Comparison of ENCODE assay signal across 8 cellular contexts in genomic region chr17:82036634-82037112, GRCh38. TPM values are rescaled to one million over a fixed set of nuclear protein-coding genes. Genes with fewer than 3 reads are reported as not detected.
DNase-seq lines count a peak whose midpoint lies in the region; ATAC-seq, FAIRE-seq and TF ChIP-seq lines count a peak whose summit lies in the region.

No MANE protein-coding gene starts in this region.

- TF ChIP-seq POLR2A in A549 (IDR thresholded peaks at IDR 0.05; ENCODE audit: low read length): no peak

- H3K36me3 ChIP-seq in HEK293 (ENCODE audit: control insufficient read depth in 2 of 2, insufficient read depth in 1 of 2, low read length in 2 of 2): peaks cover 0 to 35% of the 10 kb centered on the region in 2 experiments; a peak in 1 of 3 replicates

- WGBS in A549 (ENCODE audit: missing lambda C conversion rate): 69% methylated on average over 14 of the region's 24 CpGs

- H3K4me1 ChIP-seq in A549 (peaks cover 13% of the 10 kb centered on the region; the same call in 2 of the 3 replicates), HEK293 (ENCODE audit: control insufficient read depth, insufficient read depth, low read length) (peaks cover 10% of the 10 kb centered on the region)

- H3K4me2 ChIP-seq in A549: peak overlapping the region; percentile 83

- BruUV-seq in MCF 10A (replicated peaks; lab: Mats Ljungman, UMichigan): no TSS peak

- H3K4me3 ChIP-seq in A549: peak overlapping the region; percentile 52
- H3K4me3 ChIP-seq in HEK293 (ENCODE audit: low read depth, low read length): peak overlapping the region; percentile 64

- TF ChIP-seq CTCF in A549 (IDR thresholded peaks at IDR 0.05): no peak
- no peak for TF ChIP-seq CTCF in HEK293 (tag by site-specific recombination; IDR thresholded peaks at IDR 0.05)
- no peak for TF ChIP-seq CTCF in MCF 10A (IDR thresholded peaks at IDR 0.05; ENCODE audit: unreplicated experiment)
- TF ChIP-seq CTCF in mesothelial cell of epicardium (IDR thresholded peaks at IDR 0.05; ENCODE audit: unreplicated experiment): no peak
- TF ChIP-seq CTCF in GM13977 (IDR thresholded peaks at IDR 0.05; ENCODE audit: extremely low read depth, insufficient read depth, missing control alignments): no peak
- no peak for TF ChIP-seq CTCF in endothelial cell (IDR thresholded peaks at IDR 0.05; ENCODE audit: unreplicated experiment)

- H3K9me3 ChIP-seq in A549 (no peaks in the 10 kb centered on the region), HEK293 (ENCODE audit: control insufficient read depth, insufficient read depth, low read depth, low read length) (no peaks in the 10 kb centered on the region)

- FAIRE-seq in A549 (lab: Jason Lieb, UNC): no peak

- no peaks in the 10 kb centered on the region for H3K27me3 Mint-ChIP-seq in MCF 10A (ENCODE audit: insufficient read depth, unreplicated experiment)
- H3K27me3 Mint-ChIP-seq in mesothelial cell of epicardium (ENCODE audit: low read depth): no peaks in the 10 kb centered on the region
- H3K27me3 Mint-ChIP-seq in endothelial cell (ENCODE audit: unreplicated experiment): peaks cover 18% of the 10 kb centered on the region

- no peak for TF ChIP-seq RAD21 in A549 (conservative IDR thresholded peaks at IDR 0.05 in 1 of 2, IDR thresholded peaks at IDR 0.05 in 1 of 2)

- H3K4me3 Mint-ChIP-seq in MCF 10A (ENCODE audit: unreplicated experiment) (peak overlapping the region; percentile 82), mesothelial cell of epicardium (peak overlapping the region; percentile 70), endothelial cell (ENCODE audit: unreplicated experiment) (no peak overlapping the region)

- H3K4me1 Mint-ChIP-seq in MCF 10A (ENCODE audit: insufficient read depth, unreplicated experiment) (peaks cover 8% of the 10 kb centered on the region), mesothelial cell of epicardium (peaks cover 22% of the 10 kb centered on the region), endothelial cell (ENCODE audit: unreplicated experiment) (peaks cover 11% of the 10 kb centered on the region)

- ATAC-seq in A549: peak; percentile 0 to 14; a peak in 3 of 6 replicates

- CTCF ChIA-PET in A549 (lab: Yijun Ruan, JAX) (interaction anchor here (1.0 to 4.2 kb wide), 8 partner anchors 9 to 118 kb away, joined by 5 to 28 read pairs (median 10); partner anchors contain the start of genes DUS1L, FASN and NOTUM), HEK293 (lab: Yijun Ruan, JAX) (interaction anchor here (0.6 to 7.2 kb wide), 4 partner anchors 8 to 120 kb away, joined by 3 to 42 read pairs (median 3); partner anchors contain the start of genes CENPX and LRRC45), MCF 10A (lab: Yijun Ruan, JAX) (interaction anchor here (0.6 to 1.2 kb wide), 7 partner anchors 10 to 179 kb away, joined by 3 to 7 read pairs (median 3); no protein-coding TSS in a partner anchor)

- H3K27ac ChIP-seq in A549 (peak overlapping the region; percentile 72 to 89), HEK293 (ENCODE audit: extremely low read depth, low read depth, low read length) (peak overlapping the region; percentile 83)

- H3K36me3 Mint-ChIP-seq in MCF 10A (ENCODE audit: insufficient read depth, unreplicated experiment): no peaks in the 10 kb centered on the region
- peaks cover 5% of the 10 kb centered on the region for H3K36me3 Mint-ChIP-seq in mesothelial cell of epicardium
- peaks cover 6% of the 10 kb centered on the region for H3K36me3 Mint-ChIP-seq in endothelial cell (ENCODE audit: low read depth, unreplicated experiment)

- POLR2A ChIA-PET in A549 (lab: Yijun Ruan, JAX) (interaction anchor here (1.4 kb wide), 1 partner anchor 8 kb away, joined by 12 read pairs; no protein-coding TSS in a partner anchor), HEK293 (lab: Yijun Ruan, JAX) (interaction anchor here (1.2 to 2.7 kb wide), 3 partner anchors 19 to 333 kb away, joined by 5 to 96 read pairs (median 5); partner anchors contain the start of genes GPS1, MRPL12 and RFNG), MCF 10A (lab: Yijun Ruan, JAX) (interaction anchor here (0.6 to 1.8 kb wide), 2 partner anchors 59 to 333 kb away, joined by 4 to 7 read pairs; partner anchors contain the start of gene MRPL12)

- no peak overlapping the region for H3K27ac Mint-ChIP-seq in MCF 10A (ENCODE audit: low read depth, unreplicated experiment)
- H3K27ac Mint-ChIP-seq in mesothelial cell of epicardium: no peak overlapping the region
- no peak overlapping the region for H3K27ac Mint-ChIP-seq in endothelial cell (ENCODE audit: unreplicated experiment)

- no peak for TF ChIP-seq EP300 in A549 (IDR thresholded peaks at IDR 0.05)

- intact Hi-C loops in MCF 10A (cut with micrococcal nuclease): loop anchor here (10.0 kb wide), 2 partner anchors 58 to 208 kb away; partner anchors contain the start of gene FASN

- H3K9me3 Mint-ChIP-seq in MCF 10A (ENCODE audit: unreplicated experiment) (no peaks in the 10 kb centered on the region), mesothelial cell of epicardium (no peaks in the 10 kb centered on the region), endothelial cell (ENCODE audit: unreplicated experiment) (no peaks in the 10 kb centered on the region)

- no peak for DNase-seq in A549 (ENCODE audit: low read depth in 1 of 2, low spot score in 1 of 2)
- DNase-seq in MCF 10A (ENCODE audit: unreplicated experiment): no peak
- DNase-seq in mesothelial cell of epicardium (ENCODE audit: low spot score in 2 of 2, unreplicated experiment in 2 of 2): no peak
- DNase-seq in GM13977 (ENCODE audit: low spot score): no peak
- no peak for DNase-seq in endothelial cell (ENCODE audit: low spot score)
- no peak for DNase-seq in NCI-H526 (lab: John Stamatoyannopoulos, UW)
- no peak for DNase-seq in A172 (ENCODE audit: low spot score)

- in situ Hi-C loops in GM13977 (cut with MboI; ENCODE audit: low pct_unique_long_range_greater_than_20kb, low sequenced_read_pairs, unreplicated experiment): loop anchor here (10.0 kb wide), 1 partner anchor 128 kb away; no protein-coding TSS in a partner anchor

TF ChIP-seq in A549, 52 proteins besides CTCF, POLR2A, EP300 and RAD21:
- TF ChIP-seq HDAC2 (IDR thresholded peaks at IDR 0.05) (no peak), RNF2 (IDR thresholded peaks at IDR 0.05; ENCODE audit: borderline replicate concordance, low read depth) (peak; percentile 55; the same call in 1 of the 2 replicates)
TF ChIP-seq in A549: peak in this region for 1.

TF ChIP-seq in HEK293, 187 proteins besides CTCF, POLR2A, EP300 and RAD21 (continues in another document):
- TF ChIP-seq ZFP69B (tag by site-specific recombination; IDR thresholded peaks at IDR 0.05): peak; percentile 10; the same call in 1 of the 2 replicates
- TF ChIP-seq ZNF174 (tag by site-specific recombination; IDR thresholded peaks at IDR 0.05): no peak
- peak; percentile 34; the same call in 1 of the 2 replicates for TF ChIP-seq BCL11B (tag by site-specific recombination; IDR thresholded peaks at IDR 0.05; ENCODE audit: low read depth)

RNA-seq across cellular contexts. Expression of gene DCXR, which starts 0.8 kb away (rescaled TPM):
- polyA plus RNA-seq in A549 (2011; rRNA removed) (39.3 and 48.3 TPM in 2 replicates), A549 (2017; fragmentation: RNase III; extraction: RNeasy Plus Mini Kit Qiagen cat#74134 plus additional on column Dnase treatment) (62.0 to 70.7 TPM (median 69.6 TPM) in 3 replicates)
- polyA plus RNA-seq in A549 (2012; cell fraction: cytosol; rRNA removed): 188 and 204 TPM in 2 replicates
- 208 and 243 TPM in 2 replicates for polyA plus RNA-seq in A549 (2012; cell fraction: nucleus; rRNA removed)
- polyA minus RNA-seq in A549 (2011; rRNA and poly(A)+ RNA removed): 46.9 and 54.2 TPM in 2 replicates
- total RNA-seq in MCF 10A (2022) (77.9 and 111 TPM in 2 replicates), mesothelial cell of epicardium (73.5 to 80.2 TPM (median 77.6 TPM) in 3 replicates), endothelial cell (ENCODE audit: unreplicated experiment) (30.8 TPM)
- total RNA-seq in A172 (2014; rRNA removed; shearing (Covaris generic)): 104 and 113 TPM in 2 replicates

RNA-seq across cellular contexts. Expression of gene RAC3, which starts 5.2 kb away (rescaled TPM):
- 9.9 and 11.9 TPM in 2 replicates for polyA plus RNA-seq in A549 (2011; rRNA removed)
- polyA plus RNA-seq in A549 (2012; cell fraction: cytosol; rRNA removed): 53.3 and 57.6 TPM in 2 replicates
- polyA plus RNA-seq in A549 (2012; cell fraction: nucleus; rRNA removed): 101 and 106 TPM in 2 replicates
- 19.9 to 21.0 TPM (median 20.4 TPM) in 3 replicates for polyA plus RNA-seq in A549 (2017; fragmentation: RNase III; extraction: RNeasy Plus Mini Kit Qiagen cat#74134 plus additional on column Dnase treatment)
- 8.4 and 9.7 TPM in 2 replicates for polyA minus RNA-seq in A549 (2011; rRNA and poly(A)+ RNA removed)
- 7.1 and 9.7 TPM in 2 replicates for total RNA-seq in MCF 10A (2022)
- 32.6 to 34.6 TPM (median 33.6 TPM) in 3 replicates for total RNA-seq in mesothelial cell of epicardium
- 24.0 TPM for total RNA-seq in endothelial cell (ENCODE audit: unreplicated experiment)
- total RNA-seq in A172 (2014; rRNA removed; shearing (Covaris generic)): 7.0 TPM in 1 of 2 replicates, not detected in the other

RNA-seq across cellular contexts. Expression of gene LRRC45, which starts 13.6 kb away (rescaled TPM):
- 6.0 and 6.4 TPM in 2 replicates for polyA plus RNA-seq in A549 (2011; rRNA removed)
- polyA plus RNA-seq in A549 (2012; cell fraction: cytosol; rRNA removed): 24.4 and 25.8 TPM in 2 replicates
- 100 and 111 TPM in 2 replicates for polyA plus RNA-seq in A549 (2012; cell fraction: nucleus; rRNA removed)
- 19.1 to 24.5 TPM (median 21.6 TPM) in 3 replicates for polyA plus RNA-seq in A549 (2017; fragmentation: RNase III; extraction: RNeasy Plus Mini Kit Qiagen cat#74134 plus additional on column Dnase treatment)
- polyA minus RNA-seq in A549 (2011; rRNA and poly(A)+ RNA removed): 4.9 and 7.3 TPM in 2 replicates
- total RNA-seq in MCF 10A (2022): 2.6 and 3.4 TPM in 2 replicates
- 16.9 to 18.5 TPM (median 17.9 TPM) in 3 replicates for total RNA-seq in mesothelial cell of epicardium
- 12.2 TPM for total RNA-seq in endothelial cell (ENCODE audit: unreplicated experiment)
- total RNA-seq in A172 (2014; rRNA removed; shearing (Covaris generic)): 28.0 and 38.0 TPM in 2 replicates

RNA-seq across cellular contexts. Expression of gene CENPX, which starts 14.0 kb away (rescaled TPM):
- 79.4 and 80.5 TPM in 2 replicates for polyA plus RNA-seq in A549 (2011; rRNA removed)
- 316 and 327 TPM in 2 replicates for polyA plus RNA-seq in A549 (2012; cell fraction: cytosol; rRNA removed)
- 248 and 268 TPM in 2 replicates for polyA plus RNA-seq in A549 (2012; cell fraction: nucleus; rRNA removed)
- polyA plus RNA-seq in A549 (2017; fragmentation: RNase III; extraction: RNeasy Plus Mini Kit Qiagen cat#74134 plus additional on column Dnase treatment): 208 to 231 TPM (median 222 TPM) in 3 replicates
- polyA minus RNA-seq in A549 (2011; rRNA and poly(A)+ RNA removed): 24.3 and 28.4 TPM in 2 replicates
- total RNA-seq in MCF 10A (2022): 27.6 and 35.6 TPM in 2 replicates
- 40.0 to 45.5 TPM (median 40.6 TPM) in 3 replicates for total RNA-seq in mesothelial cell of epicardium
- 42.9 TPM for total RNA-seq in endothelial cell (ENCODE audit: unreplicated experiment)
- 155 and 163 TPM in 2 replicates for total RNA-seq in A172 (2014; rRNA removed; shearing (Covaris generic))

RNA-seq across cellular contexts. Expression of gene RFNG, which starts 14.9 kb away (rescaled TPM):
- polyA plus RNA-seq in A549 (2011; rRNA removed): 8.4 and 8.9 TPM in 2 replicates
- 18.8 and 28.0 TPM in 2 replicates for polyA plus RNA-seq in A549 (2012; cell fraction: cytosol; rRNA removed)
- polyA plus RNA-seq in A549 (2012; cell fraction: nucleus; rRNA removed): 72.7 and 93.7 TPM in 2 replicates
- 21.3 to 31.5 TPM (median 25.7 TPM) in 3 replicates for polyA plus RNA-seq in A549 (2017; fragmentation: RNase III; extraction: RNeasy Plus Mini Kit Qiagen cat#74134 plus additional on column Dnase treatment)
- 16.0 and 17.5 TPM in 2 replicates for polyA minus RNA-seq in A549 (2011; rRNA and poly(A)+ RNA removed)
- total RNA-seq in MCF 10A (2022): 37.9 and 38.0 TPM in 2 replicates
- 53.8 to 57.3 TPM (median 55.6 TPM) in 3 replicates for total RNA-seq in mesothelial cell of epicardium
- 19.7 TPM for total RNA-seq in endothelial cell (ENCODE audit: unreplicated experiment)
- 42.8 and 50.1 TPM in 2 replicates for total RNA-seq in A172 (2014; rRNA removed; shearing (Covaris generic))
